Comparison of ENCODE assay signal across 9 cellular contexts in genomic region chr9:113233146-113233545, GRCh38. TPM values are rescaled to one million over a fixed set of nuclear protein-coding genes. Genes with fewer than 3 reads are reported as not detected.
DNase-seq lines count a peak whose midpoint lies in the region; FAIRE-seq and TF ChIP-seq lines count a peak whose summit lies in the region.
"Had no signal": no experiment of that assay in that cellular context is flagged by ENCODE, and none has a peak within 500 bp of the region (broad histone marks: within the 10 kb centered on the region; RNA-seq: fewer than 3 reads in every experiment).

No MANE protein-coding gene starts in this region.

- POLR2A ChIA-PET in MCF 10A (lab: Yijun Ruan, JAX) = interaction anchor here (1.0 to 1.2 kb wide), 2 partner anchors 10 to 14 kb away, joined by 3 to 5 read pairs; no protein-coding TSS in a partner anchor

- peaks cover 25% of the 10 kb centered on the region for H3K79me2 ChIP-seq in mammary epithelial cell (ENCODE audit: insufficient read depth, low read length)

- 21% methylated on average over 3 of the region's 3 CpGs for WGBS in mammary epithelial cell (ENCODE audit: low coverage, missing lambda C conversion rate)

- no peaks in the 10 kb centered on the region for H3K27me3 Mint-ChIP-seq in MCF 10A (ENCODE audit: insufficient read depth, unreplicated experiment)
- no peaks in the 10 kb centered on the region for H3K27me3 Mint-ChIP-seq in type B pancreatic cell

- no peak for TF ChIP-seq CTCF in MCF 10A (IDR thresholded peaks at IDR 0.05; ENCODE audit: unreplicated experiment)
- TF ChIP-seq CTCF in mammary epithelial cell (conservative IDR thresholded peaks at IDR 0.05 in 1 of 2, IDR thresholded peaks at IDR 0.05 in 1 of 2; ENCODE audit: extremely low read depth in 1 of 2, insufficient read depth in 1 of 2, low read depth in 1 of 2, low read length in 2 of 2) = no peak
- TF ChIP-seq CTCF in type B pancreatic cell (conservative IDR thresholded peaks at IDR 0.05) = no peak

- no peak overlapping the region for H3K9ac ChIP-seq in mammary epithelial cell (ENCODE audit: insufficient read depth, low read length)

- intact Hi-C loops in MCF 10A (cut with micrococcal nuclease) (no loop called here), mammary epithelial cell (cut with micrococcal nuclease) (no loop called here)

- no peak for DNase-seq in MCF 10A (ENCODE audit: unreplicated experiment)
- DNase-seq in mammary epithelial cell = no peak
- peak; percentile 86 for DNase-seq in MV-4-11 (lab: John Stamatoyannopoulos, UW)
- DNase-seq in fibroblast of peridontal ligament (ENCODE audit: extremely low read depth) = peak; percentile 27
- no peak for DNase-seq in type B pancreatic cell (ENCODE audit: extremely low spot score, unreplicated experiment)
- no peak for DNase-seq in mucosa of gallbladder (ENCODE audit: low spot score)
- DNase-seq in frontal cortex (ENCODE audit: low spot score in 2 of 2) = no peak
- DNase-seq in inferior parietal cortex (ENCODE audit: extremely low spot score) = no peak
- DNase-seq: activated T-cell treated with anti-CD3 and anti-CD28 coated beads for 4 hours had no signal

- no peaks in the 10 kb centered on the region for H3K9me3 Mint-ChIP-seq in MCF 10A (ENCODE audit: unreplicated experiment)
- no peaks in the 10 kb centered on the region for H3K9me3 Mint-ChIP-seq in type B pancreatic cell

- H3K4me3 Mint-ChIP-seq in MCF 10A (ENCODE audit: unreplicated experiment) (no peak overlapping the region), type B pancreatic cell (peak overlapping the region; percentile 36)

- no peak overlapping the region for H2AFZ ChIP-seq in mammary epithelial cell (ENCODE audit: low read depth, low read length)

- CTCF ChIA-PET in MCF 10A (lab: Yijun Ruan, JAX) = interaction anchor here (0.7 kb wide), 1 partner anchor 12 kb away, joined by 3 read pairs; the partner anchor contains the start of genes FKBP15 and SLC31A1
- CTCF ChIA-PET in mammary epithelial cell (lab: Charles Lee; ENCODE audit: low non-redundant PET) = no interaction called here

- no peaks in the 10 kb centered on the region for H3K9me3 ChIP-seq in mammary epithelial cell (replicated peaks; ENCODE audit: insufficient read depth, low read length)

- no peak overlapping the region for H3K4me3 ChIP-seq in mammary epithelial cell (replicated peaks in 1 of 3; ENCODE audit: insufficient read depth in 1 of 3, low read depth in 2 of 3, low read length in 3 of 3)

- BruUV-seq in MCF 10A (replicated peaks; lab: Mats Ljungman, UMichigan) (no TSS peak), mammary epithelial cell (replicated peaks; lab: Mats Ljungman, UMichigan) (no TSS peak)

- dilution Hi-C loops in mammary epithelial cell (cut with HindIII; ENCODE audit: low sequenced_read_pairs) = no loop called here

- peaks cover 4% of the 10 kb centered on the region for H3K36me3 Mint-ChIP-seq in MCF 10A (ENCODE audit: insufficient read depth, unreplicated experiment)
- peaks cover 5% of the 10 kb centered on the region for H3K36me3 Mint-ChIP-seq in type B pancreatic cell

- no peaks in the 10 kb centered on the region for H3K27me3 ChIP-seq in mammary epithelial cell (ENCODE audit: insufficient read depth, low read length)

- FAIRE-seq in frontal cortex (lab: Jason Lieb, UNC) = no peak

- no peaks in the 10 kb centered on the region for H3K4me1 ChIP-seq in mammary epithelial cell (ENCODE audit: insufficient read depth, low read length)

- H3K4me1 Mint-ChIP-seq in MCF 10A (ENCODE audit: insufficient read depth, unreplicated experiment) (no peaks in the 10 kb centered on the region), type B pancreatic cell (ENCODE audit: unreplicated experiment) (peaks cover 17% of the 10 kb centered on the region)

- H3K4me2 ChIP-seq in mammary epithelial cell (ENCODE audit: insufficient read depth, low read depth, low read length) = no peak overlapping the region

- H3K27ac ChIP-seq in mammary epithelial cell (ENCODE audit: insufficient read depth, low read depth, low read length) = no peak overlapping the region

- no peaks in the 10 kb centered on the region for H3K36me3 ChIP-seq in mammary epithelial cell (ENCODE audit: insufficient read depth, low read length)

- in situ Hi-C loops in mammary epithelial cell (cut with MboI; ENCODE audit: low sequenced_read_pairs in 2 of 2) = no loop called here

- no peaks in the 10 kb centered on the region for H4K20me1 ChIP-seq in mammary epithelial cell (ENCODE audit: insufficient read depth, low read length)

- H3K27ac Mint-ChIP-seq in MCF 10A (ENCODE audit: low read depth, unreplicated experiment) = peak overlapping the region; percentile 59
- peak overlapping the region; percentile 85 for H3K27ac Mint-ChIP-seq in type B pancreatic cell

RNA-seq across cellular contexts. Expression of gene SLC31A1, which starts 11.8 kb away (rescaled TPM):
- total RNA-seq in MCF 10A (2022) = 56.3 and 69.4 TPM in 2 replicates
- 10 to 100 TPM; 31.5 to 43.2 TPM for total RNA-seq in mammary epithelial cell
- polyA plus RNA-seq in mammary epithelial cell = 19.9 TPM
- 19.0 TPM for polyA minus RNA-seq in mammary epithelial cell
- 31.7 and 45.8 TPM in 2 replicates for total RNA-seq in type B pancreatic cell (ENCODE audit: low replicate concordance)
- 26.1 TPM for total RNA-seq in mucosa of gallbladder
- 7.3 TPM for total RNA-seq in frontal cortex

RNA-seq across cellular contexts. Expression of gene FKBP15, which starts 12.1 kb away (rescaled TPM):
- total RNA-seq in MCF 10A (2022) = 32.2 and 32.6 TPM in 2 replicates
- total RNA-seq in mammary epithelial cell = 10 to 100 TPM; 20.7 to 29.5 TPM
- polyA plus RNA-seq in mammary epithelial cell = 21.0 TPM
- polyA minus RNA-seq in mammary epithelial cell = 32.7 TPM
- 23.8 and 24.6 TPM in 2 replicates for total RNA-seq in type B pancreatic cell (ENCODE audit: low replicate concordance)
- 28.9 TPM for total RNA-seq in mucosa of gallbladder
- total RNA-seq in frontal cortex = 9.8 TPM

RNA-seq across cellular contexts. Expression of gene CDC26, which starts 42.2 kb away (rescaled TPM):
- total RNA-seq in MCF 10A (2022) (51.6 and 64.8 TPM in 2 replicates), mammary epithelial cell (10 to 100 TPM; 16.2 to 26.4 TPM), type B pancreatic cell (ENCODE audit: low replicate concordance) (33.9 and 34.8 TPM in 2 replicates), mucosa of gallbladder (29.0 TPM), frontal cortex (14.3 TPM)
- polyA plus RNA-seq in mammary epithelial cell = 26.4 TPM
- 15.0 TPM for polyA minus RNA-seq in mammary epithelial cell

RNA-seq across cellular contexts. Expression of gene PRPF4, which starts 42.3 kb away (rescaled TPM):
- total RNA-seq in MCF 10A (2022) = 35.6 and 37.3 TPM in 2 replicates
- total RNA-seq in mammary epithelial cell = 10 to 100 TPM; 24.2 to 38.1 TPM
- polyA plus RNA-seq in mammary epithelial cell = 31.2 TPM
- 35.5 TPM for polyA minus RNA-seq in mammary epithelial cell
- 27.2 and 38.0 TPM in 2 replicates for total RNA-seq in type B pancreatic cell (ENCODE audit: low replicate concordance)
- 20.1 TPM for total RNA-seq in mucosa of gallbladder
- 23.6 TPM for total RNA-seq in frontal cortex

Comparison
In these comparisons a context has a peak if more than half of its experiments do, and no peak if none do; other contexts are left out.
1. DNase-seq: peak in MV-4-11 (single experiment) and fibroblast of peridontal ligament (single experiment); none in MCF 10A (single experiment), mammary epithelial cell (single experiment), type B pancreatic cell (single experiment), mucosa of gallbladder (single experiment), frontal cortex (0 of 2) and inferior parietal cortex (single experiment).